Comparison of ENCODE assay signal across 18 cellular contexts in genomic region chr15:64947211-64947610, GRCh38.
"Had no signal": no experiment of that assay in that cellular context is flagged by ENCODE, and none has a peak within 500 bp of the region (broad histone marks: within the 10 kb centered on the region; RNA-seq: fewer than 3 reads in every experiment).

No MANE protein-coding gene starts in this region.

- H3K27ac Mint-ChIP-seq: activated CD4-positive, alpha-beta memory T cell treated with anti-CD3 and anti-CD28 coated beads for 36 hours; activated naive CD8-positive, alpha-beta T cell treated with anti-CD3 and anti-CD28 coated beads for 36 hours; dendritic cell treated with granulocyte-macrophage colony-stimulating factor and Interleukin-4, amounts not matched to agents 40 ng/mL and 50 ng/mL, for 4 days had no signal

- DNase-seq: activated CD4-positive, alpha-beta memory T cell treated with anti-CD3 and anti-CD28 coated beads for 36 hours; activated CD4-positive, alpha-beta T cell treated with anti-CD3 and anti-CD28 coated beads for 1 hour; activated effector memory CD4-positive, alpha-beta T cell treated with Interleukin-2 at 50 U/mL for 16 hours; activated naive CD8-positive, alpha-beta T cell treated with anti-CD3 and anti-CD28 coated beads for 36 hours; activated T-cell treated with anti-CD3 and anti-CD28 coated beads, Interleukin-2, amount 50 U/mL, for 4 hours; effector memory CD8-positive, alpha-beta T cell; heart right ventricle; mucosa of descending colon; naive thymus-derived CD4-positive, alpha-beta T cell; posterior cingulate gyrus; stimulated activated CD4-positive, alpha-beta T cell treated with anti-CD3 and anti-CD28 coated beads, Interleukin-2, amount 100 ng/mL, for 48 hours; stimulated activated naive CD4-positive, alpha-beta T cell; substantia nigra; T1000 had no signal

- H3K36me3 Mint-ChIP-seq: activated CD4-positive, alpha-beta memory T cell treated with anti-CD3 and anti-CD28 coated beads for 36 hours had no signal

- H3K4me3 ChIP-seq: gastroesophageal sphincter, heart right ventricle, mucosa of descending colon, tibial nerve, vagina had no signal

- H3K27ac ChIP-seq: gastroesophageal sphincter, heart right ventricle, tibial nerve, vagina had no signal

- H3K4me1 ChIP-seq: gastroesophageal sphincter, heart right ventricle, tibial nerve, vagina had no signal

- H3K9me3 Mint-ChIP-seq: activated CD4-positive, alpha-beta memory T cell treated with anti-CD3 and anti-CD28 coated beads for 36 hours; activated naive CD8-positive, alpha-beta T cell treated with anti-CD3 and anti-CD28 coated beads for 36 hours; activated T-cell treated with anti-CD3 and anti-CD28 coated beads, Interleukin-2, amount 50 U/mL, for 4 hours; effector memory CD8-positive, alpha-beta T cell had no signal

- H3K27me3 Mint-ChIP-seq: activated CD4-positive, alpha-beta memory T cell treated with anti-CD3 and anti-CD28 coated beads for 36 hours; activated naive CD8-positive, alpha-beta T cell treated with anti-CD3 and anti-CD28 coated beads for 36 hours; effector memory CD8-positive, alpha-beta T cell; naive thymus-derived CD4-positive, alpha-beta T cell had no signal

- H3K36me3 ChIP-seq: vagina had no signal

- ATAC-seq: effector memory CD8-positive, alpha-beta T cell; gastroesophageal sphincter; heart right ventricle; mucosa of descending colon; naive thymus-derived CD4-positive, alpha-beta T cell had no signal

- H3K4me3 Mint-ChIP-seq: activated CD4-positive, alpha-beta memory T cell treated with anti-CD3 and anti-CD28 coated beads for 36 hours; activated naive CD8-positive, alpha-beta T cell treated with anti-CD3 and anti-CD28 coated beads for 36 hours; activated T-cell treated with anti-CD3 and anti-CD28 coated beads, Interleukin-2, amount 50 U/mL, for 4 hours; dendritic cell treated with granulocyte-macrophage colony-stimulating factor and Interleukin-4, amounts not matched to agents 40 ng/mL and 50 ng/mL, for 4 days; effector memory CD8-positive, alpha-beta T cell; naive thymus-derived CD4-positive, alpha-beta T cell had no signal

- H3K4me1 Mint-ChIP-seq: activated naive CD8-positive, alpha-beta T cell treated with anti-CD3 and anti-CD28 coated beads for 36 hours had no signal

- H3K27me3 ChIP-seq: gastroesophageal sphincter, heart right ventricle, tibial nerve, vagina had no signal
